16 cellular contexts compared by ENCODE assay signal in the genomic region with DNA sequence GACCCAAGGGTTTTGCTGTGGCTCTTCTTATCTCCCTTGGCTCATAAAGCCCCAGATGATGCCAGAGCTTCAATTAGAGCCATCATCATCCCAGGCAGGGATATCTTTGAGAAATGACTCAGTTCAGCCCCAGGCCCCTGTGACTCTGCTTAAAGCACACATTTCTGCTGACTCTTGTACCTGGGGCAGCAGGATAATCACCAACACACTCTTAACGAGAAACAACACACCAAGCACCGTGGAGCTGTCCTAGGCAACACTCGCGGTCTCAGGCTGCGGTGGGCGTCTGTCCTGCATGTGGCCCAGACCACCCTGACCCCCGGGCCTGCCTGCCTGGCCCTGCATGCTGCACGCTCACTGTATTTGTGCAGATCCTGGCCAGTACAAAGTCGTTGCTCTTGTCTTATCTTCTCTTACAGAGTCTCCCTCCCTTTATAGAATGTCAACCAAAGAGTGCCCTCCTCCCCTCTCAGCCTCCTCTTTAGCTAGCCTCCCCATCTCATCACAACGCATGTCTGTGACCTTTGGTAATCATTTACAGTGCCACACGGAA.
DNase-seq lines count a peak whose midpoint lies in the region; ATAC-seq and TF ChIP-seq lines count a peak whose summit lies in the region.
"Had no signal": no experiment of that assay in that cellular context is flagged by ENCODE, and none has a peak within 500 bp of the region (broad histone marks: within the 10 kb centered on the region; RNA-seq: fewer than 3 reads in every experiment).

No MANE protein-coding gene starts in this region.

- DNase-seq in EH (ENCODE audit: low read depth) (peak; percentile 35), Panc1 (ENCODE audit: low read depth, low spot score) (no peak), fibroblast of pulmonary artery (ENCODE audit: low read depth) (peak; percentile 45), neuronal stem cell (ENCODE audit: low spot score) (no peak), pons (ENCODE audit: low spot score) (no peak), PC-9 (no peak)
- no peak for DNase-seq in stimulated activated CD4-positive, alpha-beta T cell treated with anti-CD3 and anti-CD28 coated beads, Interleukin-1b, Interleukin-23, amount 100 ng/mL, for 48 hours
- DNase-seq: activated CD4-positive, alpha-beta T cell treated with anti-CD3 and anti-CD28 coated beads for 48 hours; colonic mucosa; DMS 273 treated with DMSO at 0.1 percent for 48 hours; GF-D8; hippocampal formation; occipital lobe; sigmoid colon had no signal

- no peaks in the 10 kb centered on the region for H3K27me3 ChIP-seq in Panc1 (ENCODE audit: control insufficient read depth, insufficient read depth, low read length)
- H3K27me3 ChIP-seq in neuronal stem cell (ENCODE audit: control insufficient read depth in 3 of 3, insufficient read depth in 3 of 3, low read depth in 1 of 3, low read length in 3 of 3), result peaks cover 0 to 3% (median 0%) of the 10 kb centered on the region in 3 experiments
- H3K27me3 ChIP-seq in PC-9 (ENCODE audit: insufficient read depth, low read depth), result no peaks in the 10 kb centered on the region
- H3K27me3 ChIP-seq: colonic mucosa, sigmoid colon had no signal

- no peak overlapping the region for H3K23ac ChIP-seq in neuronal stem cell (ENCODE audit: low read depth, low read length, poor library complexity)

- H3K9ac ChIP-seq in neuronal stem cell (ENCODE audit: low read depth, low read length, poor library complexity), result peak overlapping the region; percentile 53

- no peak for TF ChIP-seq CTCF in Panc1 (IDR thresholded peaks at IDR 0.05)
- no peak for TF ChIP-seq CTCF in fibroblast of pulmonary artery (IDR thresholded peaks at IDR 0.05; ENCODE audit: low read length, missing control alignments)
- no peak for TF ChIP-seq CTCF in PC-9 (conservative IDR thresholded peaks at IDR 0.05)

- H3K4ac ChIP-seq in neuronal stem cell (ENCODE audit: low read length), result no peak overlapping the region

- no peak overlapping the region for H2BK15ac ChIP-seq in neuronal stem cell (ENCODE audit: low read length)

- H2AFZ ChIP-seq in neuronal stem cell (ENCODE audit: low read length), result no peak overlapping the region
- no peak overlapping the region for H2AFZ ChIP-seq in PC-9

- POLR2A ChIA-PET in Panc1 (lab: Charles Lee) (no interaction called here), PC-9 (lab: Charles Lee; ENCODE audit: unreplicated experiment) (no interaction called here)

- H2AK5ac ChIP-seq in neuronal stem cell (ENCODE audit: low read depth, low read length), result no peak overlapping the region

- no peaks in the 10 kb centered on the region for H3K79me1 ChIP-seq in neuronal stem cell (ENCODE audit: low read depth, low read length)

- H3F3A ChIP-seq in PC-9 (ENCODE audit: insufficient read depth, low read depth), result peaks cover 6% of the 10 kb centered on the region

- CTCF ChIA-PET in Panc1 (lab: Charles Lee), result interaction anchor here (1.1 kb wide), 1 partner anchor 26 kb away, joined by 3 read pairs; no protein-coding TSS in a partner anchor
- CTCF ChIA-PET in PC-9 (lab: Charles Lee), result no interaction called here

- no peak overlapping the region for H3K14ac ChIP-seq in neuronal stem cell (ENCODE audit: low read length)

- H3K9me3 ChIP-seq in Panc1 (ENCODE audit: control insufficient read depth, insufficient read depth, low read depth, low read length) (no peaks in the 10 kb centered on the region), neuronal stem cell (replicated peaks in 1 of 2; ENCODE audit: control insufficient read depth in 2 of 2, insufficient read depth in 1 of 2, low read depth in 1 of 2, low read length in 2 of 2) (peaks cover 0 to 4% of the 10 kb centered on the region in 2 donors), PC-9 (ENCODE audit: insufficient read depth, low read depth) (no peaks in the 10 kb centered on the region)
- H3K9me3 ChIP-seq: colonic mucosa, sigmoid colon had no signal

- H3K4me3 ChIP-seq in Panc1 (ENCODE audit: low read depth in 2 of 2, low read length in 2 of 2) (no peak overlapping the region), fibroblast of pulmonary artery (replicated peaks; ENCODE audit: low read depth, low read length) (no peak overlapping the region), neuronal stem cell (ENCODE audit: low read length in 2 of 2) (no peak overlapping the region), PC-9 (no peak overlapping the region)
- H3K4me3 ChIP-seq: colonic mucosa, sigmoid colon had no signal

- no peak overlapping the region for H4K8ac ChIP-seq in neuronal stem cell (ENCODE audit: low read depth, low read length)

- in situ Hi-C loops in Panc1 (cut with HindIII; ENCODE audit: low pct_unique_long_range_greater_than_20kb, low sequenced_read_pairs), result no loop called here

- H2BK5ac ChIP-seq in neuronal stem cell (ENCODE audit: low read length), result no peak overlapping the region

- H3K18ac ChIP-seq in neuronal stem cell (ENCODE audit: low read length), result no peak overlapping the region

- H3K9me2 ChIP-seq in PC-9 (ENCODE audit: insufficient read depth), result no peaks in the 10 kb centered on the region

- peaks cover 4% of the 10 kb centered on the region for H3K36me3 ChIP-seq in Panc1 (ENCODE audit: control insufficient read depth, insufficient read depth, low read length)
- no peaks in the 10 kb centered on the region for H3K36me3 ChIP-seq in neuronal stem cell (replicated peaks in 1 of 2; ENCODE audit: control insufficient read depth in 2 of 2, insufficient read depth in 2 of 2, low read length in 2 of 2)
- peaks cover 7% of the 10 kb centered on the region for H3K36me3 ChIP-seq in PC-9 (ENCODE audit: low read depth)

- no peaks in the 10 kb centered on the region for H4K20me1 ChIP-seq in PC-9 (ENCODE audit: insufficient read depth)

- H3K27ac ChIP-seq in Panc1 (ENCODE audit: low read length), result no peak overlapping the region
- no peak overlapping the region for H3K27ac ChIP-seq in neuronal stem cell (replicated peaks; ENCODE audit: low read length)
- no peak overlapping the region for H3K27ac ChIP-seq in PC-9
- H3K27ac ChIP-seq: C4-2B, colonic mucosa, sigmoid colon had no signal

- H2BK120ac ChIP-seq in neuronal stem cell (ENCODE audit: low read depth, low read length), result no peak overlapping the region

- no peak overlapping the region for H3K4me2 ChIP-seq in neuronal stem cell (ENCODE audit: insufficient read depth, low read length, poor library complexity, severe bottlenecking)
- no peak overlapping the region for H3K4me2 ChIP-seq in PC-9

- H3K4me1 ChIP-seq in Panc1 (ENCODE audit: control insufficient read depth, insufficient read depth, low read length) (no peaks in the 10 kb centered on the region; the same call in 1 of the 2 replicates), neuronal stem cell (ENCODE audit: control insufficient read depth in 2 of 2, insufficient read depth in 1 of 2, low read depth in 1 of 2, low read length in 2 of 2) (peaks cover 0 to 1% of the 10 kb centered on the region in 2 donors), PC-9 (replicated peaks; ENCODE audit: insufficient read depth) (peaks cover 9% of the 10 kb centered on the region)

- ATAC-seq in Panc1 (no peak), GM21360 (IDR thresholded peaks at IDR 0.05; ENCODE audit: unreplicated experiment) (no peak)

- H2BK12ac ChIP-seq in neuronal stem cell (ENCODE audit: low read length), result no peak overlapping the region

- TSS peak; percentile 59 for BruUV-seq in Panc1 (replicated peaks; lab: Mats Ljungman, UMichigan)
- no TSS peak for BruUV-seq in PC-9 (replicated peaks; lab: Mats Ljungman, UMichigan)

- intact Hi-C loops in Panc1 (cut with micrococcal nuclease; ENCODE audit: unreplicated experiment), result no loop called here
- intact Hi-C loops in PC-9 (cut with micrococcal nuclease; ENCODE audit: unreplicated experiment), result no loop called here

- no CpG with 5 or more reads among the region's 11 CpGs for WGBS in neuronal stem cell (ENCODE audit: extremely low coverage in 2 of 2, insufficient read length in 2 of 2, insufficient replicate concordance in 1 of 2), 2 donors

- no peak overlapping the region for H4K91ac ChIP-seq in neuronal stem cell (ENCODE audit: low read depth, low read length, poor library complexity)

- no peaks in the 10 kb centered on the region for H3K79me2 ChIP-seq in PC-9 (ENCODE audit: low read depth)

Comparison
In these comparisons a context has a peak if more than half of its experiments do, and no peak if none do; other contexts are left out.
1. DNase-seq: peak in EH (single experiment) and fibroblast of pulmonary artery (single experiment); none in Panc1 (single experiment), neuronal stem cell (single experiment), pons (single experiment), stimulated activated CD4-positive, alpha-beta T cell treated with anti-CD3 and anti-CD28 coated beads, Interleukin-1b, Interleukin-23, amount 100 ng/mL, for 48 hours (single experiment) and PC-9 (0 of 2).